In the genomic region with DNA sequence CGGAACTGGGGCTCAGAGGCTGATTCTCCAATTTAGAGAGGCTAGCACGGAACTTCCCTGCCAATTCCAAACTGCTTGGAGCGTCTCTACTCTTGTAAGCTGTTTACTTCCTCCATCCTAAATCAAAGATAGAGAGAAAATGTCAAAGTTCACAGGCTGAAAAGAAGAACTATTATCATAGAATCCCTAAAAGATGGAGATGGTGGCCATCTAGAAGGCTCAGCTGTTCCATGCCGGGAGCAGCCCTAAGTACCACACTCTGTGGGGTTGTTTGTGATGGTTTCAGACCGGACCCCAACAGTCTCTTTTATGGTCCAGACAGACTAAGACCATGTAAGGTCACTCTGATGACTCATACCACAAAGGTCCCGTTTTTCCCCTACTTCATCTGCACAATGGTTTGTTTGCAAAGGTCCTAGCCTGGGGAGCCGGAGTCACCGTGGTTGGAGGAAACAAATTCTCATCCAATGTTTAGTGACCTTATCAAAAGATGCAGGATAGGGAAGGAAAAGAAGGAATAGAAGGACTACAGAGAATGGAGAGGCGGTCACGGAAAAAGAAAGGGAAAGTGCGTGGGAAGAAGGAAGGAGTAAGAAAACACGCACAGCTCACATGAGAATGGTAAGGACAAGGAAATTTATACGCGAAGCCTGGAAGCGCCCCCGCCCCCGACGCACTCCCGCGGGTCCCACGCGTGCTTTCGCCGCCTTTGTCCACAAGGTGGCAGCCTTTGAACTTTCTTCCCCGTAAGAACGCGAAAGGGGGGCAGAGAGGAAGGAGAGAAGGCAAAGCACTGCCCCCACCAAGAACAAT, we compare ENCODE assay signal across 1 cellular context.
TF ChIP-seq lines count a peak whose summit lies in the region.

No MANE protein-coding gene starts in this region.

TF ChIP-seq in IMR-90, 13 proteins besides CTCF, POLR2A, EP300 and RAD21 (continued from another document):
- TF ChIP-seq, protein P1, sequence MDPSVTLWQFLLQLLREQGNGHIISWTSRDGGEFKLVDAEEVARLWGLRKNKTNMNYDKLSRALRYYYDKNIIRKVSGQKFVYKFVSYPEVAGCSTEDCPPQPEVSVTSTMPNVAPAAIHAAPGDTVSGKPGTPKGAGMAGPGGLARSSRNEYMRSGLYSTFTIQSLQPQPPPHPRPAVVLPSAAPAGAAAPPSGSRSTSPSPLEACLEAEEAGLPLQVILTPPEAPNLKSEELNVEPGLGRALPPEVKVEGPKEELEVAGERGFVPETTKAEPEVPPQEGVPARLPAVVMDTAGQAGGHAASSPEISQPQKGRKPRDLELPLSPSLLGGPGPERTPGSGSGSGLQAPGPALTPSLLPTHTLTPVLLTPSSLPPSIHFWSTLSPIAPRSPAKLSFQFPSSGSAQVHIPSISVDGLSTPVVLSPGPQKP (IDR thresholded peaks at IDR 0.05; ENCODE audit: borderline replicate concordance, low read depth, low read length) = no peak
- peak; percentile 82; the same call in 1 of the 2 replicates for TF ChIP-seq MAZ (IDR thresholded peaks at IDR 0.05; ENCODE audit: borderline replicate concordance, low read depth, low read length)
- TF ChIP-seq SMC3 (IDR thresholded peaks at IDR 0.05; ENCODE audit: low read depth, low read length) = peak; percentile 54
- no peak for TF ChIP-seq RFX5 (IDR thresholded peaks at IDR 0.05; ENCODE audit: low read depth, low read length)
- TF ChIP-seq MXI1 (IDR thresholded peaks at IDR 0.05; ENCODE audit: borderline replicate concordance, low read depth, low read length) = 0 out of 2 replicates have a peak, but pooled peaks have one; percentile 15
- TF ChIP-seq CHD1 (IDR thresholded peaks at IDR 0.05; ENCODE audit: low read depth, low read length) = no peak
